24 cellular contexts compared by ENCODE assay signal in the genomic region with DNA sequence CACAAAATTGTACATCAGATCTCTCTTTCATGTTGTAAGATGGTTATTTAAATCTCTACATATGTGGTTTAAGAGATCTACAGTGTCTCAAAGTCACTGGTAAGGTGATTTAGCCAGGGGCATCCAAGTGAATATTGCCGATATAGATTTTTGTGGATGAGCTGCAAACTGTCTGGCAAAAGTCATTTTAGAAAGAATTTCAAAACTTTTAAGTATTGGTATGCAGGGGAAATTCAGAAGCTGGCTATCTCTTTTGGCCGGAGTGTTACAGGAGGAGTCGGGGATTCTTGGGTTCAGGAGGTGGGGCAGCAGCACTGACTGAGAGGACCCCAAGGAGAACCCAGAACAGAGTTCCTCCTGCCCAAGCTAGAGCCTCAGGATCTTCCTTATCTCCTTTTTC.
DNase-seq lines count a peak whose midpoint lies in the region; ATAC-seq and TF ChIP-seq lines count a peak whose summit lies in the region.
"Had no signal": no experiment of that assay in that cellular context is flagged by ENCODE, and none has a peak within 500 bp of the region (broad histone marks: within the 10 kb centered on the region; RNA-seq: fewer than 3 reads in every experiment).

No MANE protein-coding gene starts in this region.

- dilution Hi-C loops in IMR-90 (cut with HindIII; ENCODE audit: low sequenced_read_pairs, unreplicated experiment) = no loop called here

- peaks cover 10% of the 10 kb centered on the region for H3K9me3 Mint-ChIP-seq in endodermal cell
- no peaks in the 10 kb centered on the region for H3K9me3 Mint-ChIP-seq in activated CD4-positive, alpha-beta T cell treated with anti-CD3 and anti-CD28 coated beads, Interleukin-2, amount 10 ng/mL, durations not matched to agents 7 days and 5 days
- H3K9me3 Mint-ChIP-seq in stimulated activated naive CD8-positive, alpha-beta T cell treated with anti-CD3 and anti-CD28 coated beads, Interleukin-15, amount 100 ng/mL, for 72 hours = no peaks in the 10 kb centered on the region

- H2BK5ac ChIP-seq in IMR-90 (ENCODE audit: low read depth, low read length, poor library complexity, severe bottlenecking) (no peak overlapping the region), trophoblast cell (ENCODE audit: low read depth, low read length, poor library complexity) (peak overlapping the region; percentile 71)

- H3K4me1 Mint-ChIP-seq in endodermal cell = peaks cover 15% of the 10 kb centered on the region
- no peaks in the 10 kb centered on the region for H3K4me1 Mint-ChIP-seq in activated CD4-positive, alpha-beta T cell treated with anti-CD3 and anti-CD28 coated beads, Interleukin-2, amount 10 ng/mL, durations not matched to agents 7 days and 5 days
- no peaks in the 10 kb centered on the region for H3K4me1 Mint-ChIP-seq in stimulated activated naive CD8-positive, alpha-beta T cell treated with anti-CD3 and anti-CD28 coated beads, Interleukin-15, amount 100 ng/mL, for 72 hours
- H3K4me1 Mint-ChIP-seq: CD14-positive monocyte; CD4-positive, alpha-beta memory T cell; CD8-positive, alpha-beta memory T cell had no signal

- H4K91ac ChIP-seq in IMR-90 (ENCODE audit: insufficient read depth, low read depth, low read length) (no peak overlapping the region), trophoblast cell (ENCODE audit: low read depth, low read length) (peak overlapping the region; percentile 50)

- H2BK12ac ChIP-seq in trophoblast cell (ENCODE audit: low read length) = peak overlapping the region; percentile 59

- H3K9me1 ChIP-seq in IMR-90 (ENCODE audit: insufficient read depth, low read length) = no peaks in the 10 kb centered on the region; the same call in 1 of the 2 replicates

- H4K8ac ChIP-seq in IMR-90 (ENCODE audit: low read depth in 2 of 2, low read length in 2 of 2) = no peak overlapping the region
- H4K8ac ChIP-seq in trophoblast cell (ENCODE audit: low read depth, low read length) = no peak overlapping the region

- H3K36me3 Mint-ChIP-seq in endodermal cell (ENCODE audit: low read depth) = no peaks in the 10 kb centered on the region
- H3K36me3 Mint-ChIP-seq in activated CD4-positive, alpha-beta T cell treated with anti-CD3 and anti-CD28 coated beads, Interleukin-2, amount 10 ng/mL, durations not matched to agents 7 days and 5 days (ENCODE audit: low read depth) = no peaks in the 10 kb centered on the region
- H3K36me3 Mint-ChIP-seq: CD14-positive monocyte; CD4-positive, alpha-beta memory T cell; CD4-positive, CD25-positive, alpha-beta regulatory T cell; CD8-positive, alpha-beta memory T cell had no signal

- TF ChIP-seq RAD21 in IMR-90 (IDR thresholded peaks at IDR 0.05; ENCODE audit: low read length) = no peak

- no peaks in the 10 kb centered on the region for H4K20me1 ChIP-seq in IMR-90 (ENCODE audit: insufficient read depth, low read length)
- H4K20me1 ChIP-seq: BLaER1 had no signal

- H3K79me2 ChIP-seq in trophoblast cell (ENCODE audit: control insufficient read depth, insufficient read depth, low read length, poor library complexity) = no peaks in the 10 kb centered on the region

- H3K4me3 Mint-ChIP-seq in endodermal cell = no peak overlapping the region
- H3K4me3 Mint-ChIP-seq in activated CD4-positive, alpha-beta T cell treated with anti-CD3 and anti-CD28 coated beads, Interleukin-2, amount 10 ng/mL, durations not matched to agents 7 days and 5 days = no peak overlapping the region
- H3K4me3 Mint-ChIP-seq in stimulated activated naive CD8-positive, alpha-beta T cell treated with anti-CD3 and anti-CD28 coated beads, Interleukin-15, amount 100 ng/mL, for 72 hours = no peak overlapping the region
- H3K4me3 Mint-ChIP-seq: CD14-positive monocyte; CD4-positive, alpha-beta memory T cell; CD4-positive, CD25-positive, alpha-beta regulatory T cell; CD8-positive, alpha-beta memory T cell had no signal

- H3K27me3 ChIP-seq in IMR-90 (ENCODE audit: control insufficient read depth, insufficient read depth, low read length) (no peaks in the 10 kb centered on the region), endodermal cell (ENCODE audit: control insufficient read depth, insufficient read depth, low read length, poor library complexity, severe bottlenecking) (no peaks in the 10 kb centered on the region), trophoblast cell (ENCODE audit: insufficient read depth, low read length) (no peaks in the 10 kb centered on the region)
- H3K27me3 ChIP-seq: BE2C, BLaER1 had no signal

- no peaks in the 10 kb centered on the region for H3K36me3 ChIP-seq in IMR-90 (ENCODE audit: control insufficient read depth, insufficient read depth, low read length)
- H3K36me3 ChIP-seq in endodermal cell (ENCODE audit: control insufficient read depth, insufficient read depth, low read length) = no peaks in the 10 kb centered on the region
- H3K36me3 ChIP-seq in trophoblast cell (ENCODE audit: control insufficient read depth in 1 of 2, insufficient read depth in 2 of 2, low read length in 2 of 2) = peaks cover 0 to 2% of the 10 kb centered on the region in 2 experiments
- H3K36me3 ChIP-seq: BE2C, BLaER1 had no signal

- H3K4ac ChIP-seq in IMR-90 (ENCODE audit: low read depth, low read length) = no peak overlapping the region
- no peak overlapping the region for H3K4ac ChIP-seq in trophoblast cell (ENCODE audit: low read depth, low read length)

- H3K4me2 ChIP-seq in IMR-90 (ENCODE audit: low read depth, low read length) (no peak overlapping the region), trophoblast cell (ENCODE audit: low read length) (no peak overlapping the region)
- H3K4me2 ChIP-seq: BLaER1 had no signal

- H3K9me3 ChIP-seq in IMR-90 (ENCODE audit: control insufficient read depth, insufficient read depth, low read length) = no peaks in the 10 kb centered on the region
- peaks cover 15% of the 10 kb centered on the region for H3K9me3 ChIP-seq in endodermal cell (ENCODE audit: control insufficient read depth, low read length)
- H3K9me3 ChIP-seq in trophoblast cell (ENCODE audit: insufficient read depth, low read depth, low read length) = no peaks in the 10 kb centered on the region
- H3K9me3 ChIP-seq: BE2C, BLaER1 had no signal

- CTCF ChIA-PET in IMR-90 (lab: Yijun Ruan, JAX) = no interaction called here
- CTCF ChIA-PET in activated CD4-positive, alpha-beta T cell treated with anti-CD3 and anti-CD28 coated beads, Interleukin-2, amount 10 ng/mL, durations not matched to agents 7 days and 5 days (lab: Charles Lee) = no interaction called here

- BruUV-seq in IMR-90 (replicated peaks; lab: Mats Ljungman, UMichigan) = no TSS peak

- H3K27ac ChIP-seq in IMR-90 (ENCODE audit: insufficient read depth, low read length) (no peak overlapping the region), endodermal cell (ENCODE audit: low read depth, low read length) (no peak overlapping the region), trophoblast cell (ENCODE audit: low read depth, low read length) (peak overlapping the region; percentile 63)
- H3K27ac ChIP-seq: BLaER1 had no signal

- no peak for TF ChIP-seq POLR2A in IMR-90 (IDR thresholded peaks at IDR 0.05; ENCODE audit: low read depth, low read length)

- no peak overlapping the region for H2AK5ac ChIP-seq in IMR-90 (ENCODE audit: low read depth, low read length)
- H2AK5ac ChIP-seq in trophoblast cell (ENCODE audit: low read length) = no peak overlapping the region

- no peak overlapping the region for H3K56ac ChIP-seq in IMR-90 (ENCODE audit: extremely low read depth, insufficient read depth, low read length)

- no peak overlapping the region for H3K23ac ChIP-seq in IMR-90 (ENCODE audit: low read depth, low read length)
- no peak overlapping the region for H3K23ac ChIP-seq in trophoblast cell (ENCODE audit: low read length)

- H3K27me3 Mint-ChIP-seq in endodermal cell (ENCODE audit: insufficient read depth) = no peaks in the 10 kb centered on the region
- H3K27me3 Mint-ChIP-seq in activated CD4-positive, alpha-beta T cell treated with anti-CD3 and anti-CD28 coated beads, Interleukin-2, amount 10 ng/mL, durations not matched to agents 7 days and 5 days = peaks cover 9% of the 10 kb centered on the region
- H3K27me3 Mint-ChIP-seq in stimulated activated naive CD8-positive, alpha-beta T cell treated with anti-CD3 and anti-CD28 coated beads, Interleukin-15, amount 100 ng/mL, for 72 hours = peaks cover 12% of the 10 kb centered on the region
- H3K27me3 Mint-ChIP-seq: CD4-positive, CD25-positive, alpha-beta regulatory T cell had no signal

- no peak overlapping the region for H4K5ac ChIP-seq in IMR-90 (ENCODE audit: low read depth, low read length)

- H2AFZ ChIP-seq in IMR-90 (replicated peaks; ENCODE audit: low read length, poor library complexity) (no peak overlapping the region), trophoblast cell (ENCODE audit: insufficient read depth, low read length, poor library complexity) (no peak overlapping the region)

- peak overlapping the region; percentile 1 for H3K27ac Mint-ChIP-seq in endodermal cell
- H3K27ac Mint-ChIP-seq in activated CD4-positive, alpha-beta T cell treated with anti-CD3 and anti-CD28 coated beads, Interleukin-2, amount 10 ng/mL, durations not matched to agents 7 days and 5 days = no peak overlapping the region
- no peak overlapping the region for H3K27ac Mint-ChIP-seq in stimulated activated naive CD8-positive, alpha-beta T cell treated with anti-CD3 and anti-CD28 coated beads, Interleukin-15, amount 100 ng/mL, for 72 hours
- H3K27ac Mint-ChIP-seq: CD4-positive, alpha-beta memory T cell; CD4-positive, CD25-positive, alpha-beta regulatory T cell; CD8-positive, alpha-beta memory T cell had no signal

- POLR2A ChIA-PET in IMR-90 (lab: Charles Lee; ENCODE audit: unreplicated experiment) = no interaction called here
- POLR2A ChIA-PET in activated CD4-positive, alpha-beta T cell treated with anti-CD3 and anti-CD28 coated beads, Interleukin-2, amount 10 ng/mL, durations not matched to agents 7 days and 5 days (lab: Charles Lee) = no interaction called here

- H3K18ac ChIP-seq in IMR-90 (ENCODE audit: low read depth, low read length) (no peak overlapping the region), trophoblast cell (ENCODE audit: low read length) (no peak overlapping the region)

- H2BK15ac ChIP-seq in IMR-90 (ENCODE audit: low read depth, low read length) = no peak overlapping the region

- H2BK20ac ChIP-seq in IMR-90 (ENCODE audit: low read depth, low read length) = 0 out of 2 replicates have a peak overlapping the region, but pooled peaks have one; percentile 30

- H3K9ac ChIP-seq in IMR-90 (ENCODE audit: low read depth, low read length) (no peak overlapping the region), endodermal cell (ENCODE audit: extremely low read depth, low read length, poor library complexity, severe bottlenecking) (no peak overlapping the region), trophoblast cell (ENCODE audit: low read length) (no peak overlapping the region)
- H3K9ac ChIP-seq: BLaER1 had no signal

- DNase-seq in IMR-90 = no peak
- no peak for DNase-seq in endodermal cell
- peak in 1 of 2 donors; percentile 51 for DNase-seq in trophoblast cell
- no peak for DNase-seq in activated CD4-positive, alpha-beta T cell treated with anti-CD3 and anti-CD28 coated beads, Interleukin-2, amount 10 ng/mL, durations not matched to agents 7 days and 5 days
- DNase-seq in stimulated activated naive CD8-positive, alpha-beta T cell treated with anti-CD3 and anti-CD28 coated beads, Interleukin-15, amount 100 ng/mL, for 72 hours = no peak
- DNase-seq in GM19238 (ENCODE audit: insufficient read length, low spot score) = no peak
- DNase-seq in GDM1 (lab: John Stamatoyannopoulos, UW) = no peak
- DNase-seq: 8988T; ACHN; BE2C; C1 segment of cervical spinal cord; CD4-positive, alpha-beta memory T cell; CD4-positive, CD25-positive, alpha-beta regulatory T cell; CD8-positive, alpha-beta memory T cell; COR-L47; DMS 273 treated with DMSO at 0.1 percent for 48 hours; DMS153; DMS53; DMS79; DND-41; EL; GF-D8 had no signal

- 100% methylated on average over 2 of the region's 3 CpGs; no CpG with 5 or more reads in 1 of the 2 experiments for WGBS in IMR-90 (ENCODE audit: extremely low coverage in 2 of 2, insufficient read length in 1 of 2), 2 experiments
- WGBS in endodermal cell (ENCODE audit: insufficient coverage in 1 of 2, insufficient read length in 1 of 2), 2 experiments = 94 to 95% methylated on average over 3 of the region's 3 CpGs
- WGBS in trophoblast cell (ENCODE audit: extremely low coverage, insufficient coverage, insufficient read length) = no CpG with 5 or more reads among the region's 3 CpGs

- no peak overlapping the region for H2BK120ac ChIP-seq in IMR-90 (ENCODE audit: low read depth, low read length)
- H2BK120ac ChIP-seq in trophoblast cell (ENCODE audit: insufficient read depth, low read length, poor library complexity) = peak overlapping the region; percentile 74

- in situ Hi-C loops in IMR-90 (cut with MboI; ENCODE audit: low sequenced_read_pairs) = no loop called here

- no peak overlapping the region for H3K14ac ChIP-seq in IMR-90 (replicated peaks; ENCODE audit: low read depth, low read length)
- peak overlapping the region; percentile 48 for H3K14ac ChIP-seq in trophoblast cell (ENCODE audit: low read length)

- H4K12ac ChIP-seq in trophoblast cell (ENCODE audit: low read depth, low read length) = no peak overlapping the region

- H3K4me1 ChIP-seq in IMR-90 (ENCODE audit: control insufficient read depth, insufficient read depth, low read length) (peaks cover 10% of the 10 kb centered on the region), endodermal cell (ENCODE audit: control insufficient read depth, insufficient read depth, low read length) (no peaks in the 10 kb centered on the region), trophoblast cell (ENCODE audit: control insufficient read depth in 1 of 2, insufficient read depth in 2 of 2, low read length in 2 of 2) (peaks cover 13 to 26% of the 10 kb centered on the region in 2 experiments)
- H3K4me1 ChIP-seq: BE2C, BLaER1 had no signal

- no peak for ATAC-seq in IMR-90 (ENCODE audit: low read depth)
- ATAC-seq in stimulated activated naive CD8-positive, alpha-beta T cell treated with anti-CD3 and anti-CD28 coated beads, Interleukin-15, amount 100 ng/mL, for 72 hours = no peak

- H2AK9ac ChIP-seq in IMR-90 (replicated peaks; ENCODE audit: low read depth, low read length, poor library complexity) = no peak overlapping the region

- intact Hi-C loops in IMR-90 (cut with micrococcal nuclease) = no loop called here

- H3K79me1 ChIP-seq in IMR-90 (ENCODE audit: low read depth in 1 of 2, low read length in 2 of 2) (no peaks in the 10 kb centered on the region), trophoblast cell (ENCODE audit: low read length) (peaks cover 27% of the 10 kb centered on the region)

- TF ChIP-seq CTCF in IMR-90 (conservative IDR thresholded peaks at IDR 0.05; ENCODE audit: low read depth, low read length) (no peak), endodermal cell (conservative IDR thresholded peaks at IDR 0.05) (no peak)

- H3K4me3 ChIP-seq in IMR-90 (ENCODE audit: insufficient read depth, low read depth, low read length) (no peak overlapping the region), endodermal cell (ENCODE audit: low read length) (no peak overlapping the region), trophoblast cell (ENCODE audit: low read depth, low read length) (no peak overlapping the region)
- H3K4me3 ChIP-seq: BLaER1 had no signal
